Comparison of ENCODE assay signal across 8 cellular contexts in the genomic region with DNA sequence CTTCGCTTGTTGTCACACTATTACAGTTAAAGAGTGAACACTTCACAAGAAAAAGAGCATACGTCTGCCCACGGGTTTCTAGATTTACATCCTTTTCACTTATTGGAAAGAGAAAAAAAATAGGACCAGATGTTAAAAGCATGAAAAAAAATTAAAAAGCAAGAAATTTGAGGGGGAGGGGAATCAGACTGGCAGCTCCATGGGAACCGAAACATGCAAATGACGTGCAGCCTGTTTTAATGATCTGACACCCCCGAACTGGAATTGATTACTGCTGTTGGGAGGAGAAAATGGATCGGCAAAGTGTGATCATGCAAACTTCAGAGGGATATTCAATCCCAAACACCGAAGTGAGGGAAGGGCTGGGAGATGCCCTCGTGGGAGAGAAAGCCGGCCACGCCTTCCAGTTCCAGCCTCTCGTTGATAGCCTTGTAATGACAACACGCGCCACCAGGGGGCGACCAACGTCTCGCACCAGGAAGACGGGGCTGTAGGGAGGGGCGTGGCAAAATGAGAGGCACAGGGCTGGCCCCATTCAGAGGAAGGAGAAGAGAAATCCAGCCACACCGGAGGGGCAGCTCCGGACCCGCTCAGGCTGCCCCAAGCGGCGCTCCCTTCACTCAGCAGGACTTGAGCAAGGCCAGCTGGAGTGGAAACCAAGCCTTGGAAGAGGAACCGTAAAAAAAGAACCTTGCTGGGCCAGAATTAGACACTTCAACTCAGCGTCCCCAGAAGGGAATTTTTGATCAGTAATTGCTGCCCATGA. TPM values are rescaled to one million over a fixed set of nuclear protein-coding genes. Genes with fewer than 3 reads are reported as not detected.
DNase-seq lines count a peak whose midpoint lies in the region; ATAC-seq, FAIRE-seq and TF ChIP-seq lines count a peak whose summit lies in the region.

No MANE protein-coding gene starts in this region.

- CTCF ChIA-PET in HepG2 (lab: Yijun Ruan, JAX; ENCODE audit: low intra/inter-chr PET ratio, low total read pairs), result interaction anchor here (1.3 to 2.0 kb wide), 2 partner anchors 316 to 431 kb away, joined by 3 to 13 read pairs; no protein-coding TSS in a partner anchor

- no TSS peak for BruUV-seq in HepG2 (replicated peaks; lab: Mats Ljungman, UMichigan)

- H3K4me1 ChIP-seq in HepG2 (ENCODE audit: insufficient read depth, low read length), result no peaks in the 10 kb centered on the region

- FAIRE-seq in HepG2 (lab: Jason Lieb, UNC), result peak; percentile 51

- peaks cover 0 to 1% of the 10 kb centered on the region in 2 experiments; a peak in 1 of 5 replicates for H3K36me3 ChIP-seq in HepG2 (replicated peaks in 1 of 2; ENCODE audit: control insufficient read depth in 1 of 2, insufficient read depth in 2 of 2, low read length in 2 of 2)

- H3K9me3 ChIP-seq in HepG2 (ENCODE audit: low read length), result no peaks in the 10 kb centered on the region

- peaks cover 2 to 6% of the 10 kb centered on the region in 2 experiments; a peak in 3 of 5 replicates for H3K27me3 ChIP-seq in HepG2 (ENCODE audit: control insufficient read depth in 1 of 2, insufficient read depth in 2 of 2, low read length in 2 of 2)

- H4K20me1 ChIP-seq in HepG2 (ENCODE audit: insufficient read depth, low read length), result no peaks in the 10 kb centered on the region

- H3K4me3 ChIP-seq in coronary artery, result peak overlapping the region; percentile 55
- no peak overlapping the region for H3K4me3 ChIP-seq in HepG2 (replicated peaks in 1 of 3; ENCODE audit: insufficient read depth in 1 of 3, low read depth in 2 of 3, low read length in 3 of 3)

- H3K27ac Mint-ChIP-seq in CD14-positive monocyte, result peak overlapping the region in 5 of 7 donors; percentile 44 to 82 (median 54)
- no peak overlapping the region for H3K27ac Mint-ChIP-seq in activated CD4-positive, alpha-beta T cell treated with anti-CD3 and anti-CD28 coated beads, Interleukin-2, amount 10 ng/mL, durations not matched to agents 24 days and 14 days

- peak; percentile 53 for TF ChIP-seq RAD21 in HepG2 (CRISPR knock-in tag; IDR thresholded peaks at IDR 0.05)

- intact Hi-C loops in CD14-positive monocyte (cut with micrococcal nuclease) (loop anchor here (10.0 kb wide), 2 partner anchors 395 to 405 kb away; no protein-coding TSS in a partner anchor), HepG2 (cut with micrococcal nuclease; ENCODE audit: unreplicated experiment) (no loop called here)
- intact Hi-C loops in activated CD4-positive, alpha-beta T cell treated with anti-CD3 and anti-CD28 coated beads, Interleukin-2, amount 10 ng/mL, durations not matched to agents 24 days and 14 days (cut with micrococcal nuclease), result loop anchor here (1.0 to 10.0 kb wide), 4 partner anchors 15 to 431 kb away; no protein-coding TSS in a partner anchor

- no peak overlapping the region for H3K4me2 ChIP-seq in HepG2 (ENCODE audit: low read depth, low read length)

- ATAC-seq in GM19351 (IDR thresholded peaks at IDR 0.05; ENCODE audit: unreplicated experiment) (peak; percentile 93), HG03457 (IDR thresholded peaks at IDR 0.05; ENCODE audit: unreplicated experiment) (peak; percentile 79), HepG2 (peak; percentile 98)

- peaks cover 8% of the 10 kb centered on the region for H3K4me1 Mint-ChIP-seq in CD14-positive monocyte
- peaks cover 9% of the 10 kb centered on the region for H3K4me1 Mint-ChIP-seq in activated CD4-positive, alpha-beta T cell treated with anti-CD3 and anti-CD28 coated beads, Interleukin-2, amount 10 ng/mL, durations not matched to agents 24 days and 14 days

- TF ChIP-seq EP300 in HepG2 (IDR thresholded peaks at IDR 0.05; ENCODE audit: low read depth in 2 of 2, low read length in 2 of 2) (no peak), HepG2 (CRISPR knock-in tag; IDR thresholded peaks at IDR 0.05; ENCODE audit: borderline replicate concordance) (no peak)

- peaks cover 0 to 2% (median 0%) of the 10 kb centered on the region in 7 donors for H3K9me3 Mint-ChIP-seq in CD14-positive monocyte
- no peaks in the 10 kb centered on the region for H3K9me3 Mint-ChIP-seq in activated CD4-positive, alpha-beta T cell treated with anti-CD3 and anti-CD28 coated beads, Interleukin-2, amount 10 ng/mL, durations not matched to agents 24 days and 14 days

- H3K27me3 Mint-ChIP-seq in CD14-positive monocyte (ENCODE audit: low read depth in 3 of 3), result peaks cover 7 to 15% (median 15%) of the 10 kb centered on the region in 3 donors
- H3K27me3 Mint-ChIP-seq in activated CD4-positive, alpha-beta T cell treated with anti-CD3 and anti-CD28 coated beads, Interleukin-2, amount 10 ng/mL, durations not matched to agents 24 days and 14 days, result peaks cover 28% of the 10 kb centered on the region

- 23% methylated on average over 25 of the region's 26 CpGs for WGBS in HepG2 (ENCODE audit: low lambda C conversion rate)

- H2AFZ ChIP-seq in HepG2 (ENCODE audit: low read length), result no peak overlapping the region

- POLR2A ChIA-PET in HepG2 (lab: Yijun Ruan, JAX), result no interaction called here

- TF ChIP-seq CTCF in CD14-positive monocyte (IDR thresholded peaks at IDR 0.05) (peak; percentile 95), coronary artery (IDR thresholded peaks at IDR 0.05) (peak; percentile 79), HepG2 (CRISPR knock-in tag; IDR thresholded peaks at IDR 0.05) (peak; percentile 92)

- H3K79me2 ChIP-seq in HepG2 (ENCODE audit: insufficient read depth, low read length), result no peaks in the 10 kb centered on the region

- no peak overlapping the region for H3K9ac ChIP-seq in HepG2 (ENCODE audit: insufficient read depth, low read depth, low read length)

- H3K4me3 Mint-ChIP-seq in CD14-positive monocyte, result peak overlapping the region; percentile 68 to 89
- peak overlapping the region; percentile 78 for H3K4me3 Mint-ChIP-seq in activated CD4-positive, alpha-beta T cell treated with anti-CD3 and anti-CD28 coated beads, Interleukin-2, amount 10 ng/mL, durations not matched to agents 24 days and 14 days

- H3K27ac ChIP-seq in coronary artery, result peak overlapping the region in 1 of 2 donors; percentile 7
- no peak overlapping the region for H3K27ac ChIP-seq in HepG2 (ENCODE audit: extremely low read length, insufficient read depth, low read length)

- DNase-seq in CD14-positive monocyte (ENCODE audit: low spot score), result peak; percentile 92
- peak; percentile 69 for DNase-seq in NCI-H524 treated with DMSO at 0.1 percent for 48 hours (lab: John Stamatoyannopoulos, UW)
- DNase-seq in activated CD4-positive, alpha-beta T cell treated with anti-CD3 and anti-CD28 coated beads, Interleukin-2, amount 10 ng/mL, durations not matched to agents 24 days and 14 days, result peak; percentile 97
- peak; percentile 94 for DNase-seq in coronary artery (ENCODE audit: low spot score)
- DNase-seq in HepG2 (ENCODE audit: low spot score), result peak; percentile 78
- peak; percentile 96 for DNase-seq in stimulated activated CD4-positive, alpha-beta T cell treated with anti-CD3 and anti-CD28 coated beads, Interleukin-4, amount 100 ng/mL, for 24 hours

- in situ Hi-C loops in HepG2 (cut with HindIII; ENCODE audit: extremely low pct_ligation_motif_present, low pct_unique_long_range_greater_than_20kb), result loop anchor here (10.0 kb wide), 2 partner anchors 405 to 435 kb away; no protein-coding TSS in a partner anchor

- no peaks in the 10 kb centered on the region for H3K36me3 Mint-ChIP-seq in CD14-positive monocyte
- H3K36me3 Mint-ChIP-seq in activated CD4-positive, alpha-beta T cell treated with anti-CD3 and anti-CD28 coated beads, Interleukin-2, amount 10 ng/mL, durations not matched to agents 24 days and 14 days (ENCODE audit: low read depth), result no peaks in the 10 kb centered on the region

- no peak for TF ChIP-seq POLR2A in HepG2 (IDR thresholded peaks at IDR 0.05; ENCODE audit: insufficient read depth in 1 of 2, low read depth in 2 of 2, low read length in 2 of 2)

TF ChIP-seq in HepG2, 621 proteins besides CTCF, POLR2A, EP300 and RAD21 (continues in another document):
- no peak for TF ChIP-seq EED (CRISPR knock-in tag; IDR thresholded peaks at IDR 0.05)
- peak; percentile 47; the same call in 1 of the 2 replicates for TF ChIP-seq SALL1 (CRISPR knock-in tag; IDR thresholded peaks at IDR 0.05)
- 0 out of 2 replicates have a peak, but pooled peaks have one; percentile 27 for TF ChIP-seq HOXA3 (CRISPR knock-in tag; IDR thresholded peaks at IDR 0.05)
- no peak for TF ChIP-seq MAZ (IDR thresholded peaks at IDR 0.05; ENCODE audit: borderline replicate concordance, low read depth, low read length)
- TF ChIP-seq MAZ (CRISPR knock-in tag; IDR thresholded peaks at IDR 0.05; ENCODE audit: low read depth), result 0 out of 2 replicates have a peak, but pooled peaks have one; percentile 36
- TF ChIP-seq FOXK1 (CRISPR knock-in tag; IDR thresholded peaks at IDR 0.05; ENCODE audit: borderline replicate concordance, low read depth), result peak; percentile 45; the same call in 1 of the 2 replicates
- TF ChIP-seq XRCC5 (optimal IDR thresholded peaks at IDR 0.05; ENCODE audit: low read length), result peak; percentile 93

RNA-seq across cellular contexts. Expression of gene SYT13, which starts 53.8 kb away (rescaled TPM):
- polyA plus RNA-seq in CD14-positive monocyte, result not detected
- not detected in 2 replicates for total RNA-seq in activated CD4-positive, alpha-beta T cell treated with anti-CD3 and anti-CD28 coated beads, Interleukin-2, amount 10 ng/mL, durations not matched to agents 24 days and 14 days
- 0.02 and 0.14 TPM in 2 replicates for total RNA-seq in HepG2 (2016; rRNA removed; fragmentation: Illumina TruSeq; extraction: Trizol)
- not detected in 2 replicates for total RNA-seq in HepG2 (2016; cell fraction: cytosol; rRNA removed; fragmentation: Illumina TruSeq; extraction: Trizol; ENCODE audit: low read depth)
- 0.09 and 0.10 TPM in 2 replicates for total RNA-seq in HepG2 (2016; cell fraction: insoluble cytoplasmic fraction; rRNA removed; fragmentation: Illumina TruSeq; extraction: Trizol)
- 0.06 and 0.07 TPM in 2 replicates for total RNA-seq in HepG2 (2016; cell fraction: membrane; rRNA removed; fragmentation: Illumina TruSeq; extraction: Trizol)
- total RNA-seq in HepG2 (2016; cell fraction: nucleus; rRNA removed; fragmentation: Illumina TruSeq; extraction: Trizol), result 0.25 TPM in 1 of 2 replicates, not detected in the other
- 0.13 and 0.26 TPM in 2 replicates for polyA plus RNA-seq in HepG2 (2011; rRNA removed)
- 0.12 and 0.13 TPM in 2 replicates for polyA plus RNA-seq in HepG2 (2011; cell fraction: cytosol; rRNA removed)
- polyA plus RNA-seq in HepG2 (2011; cell fraction: nucleus; rRNA removed), result 0.12 and 0.14 TPM in 2 replicates
- 0.09 TPM in 1 of 2 replicates, not detected in the other for polyA plus RNA-seq in HepG2 (2012)
- 0.02 and 0.09 TPM in 2 replicates for polyA plus RNA-seq in HepG2 (2016; cell fraction: cytosol; fragmentation: Illumina TruSeq; extraction: Trizol; ENCODE audit: low read depth)
- 0.11 and 0.19 TPM in 2 replicates for polyA plus RNA-seq in HepG2 (2016; cell fraction: insoluble cytoplasmic fraction; fragmentation: Illumina TruSeq; extraction: Trizol; ENCODE audit: low read depth)
- 0.03 and 0.13 TPM in 2 replicates for polyA plus RNA-seq in HepG2 (2016; cell fraction: membrane; fragmentation: Illumina TruSeq; extraction: Trizol; ENCODE audit: low read depth)
- polyA plus RNA-seq in HepG2 (2016; cell fraction: nucleus; fragmentation: Illumina TruSeq; extraction: Trizol; ENCODE audit: insufficient read depth, low read depth), result 0.08 TPM in 1 of 2 replicates, not detected in the other
- 0.28 and 0.60 TPM in 2 replicates for polyA minus RNA-seq in HepG2 (2011; rRNA and poly(A)+ RNA removed; ENCODE audit: low replicate concordance)
- 0.40 TPM in 1 of 2 replicates, not detected in the other for polyA minus RNA-seq in HepG2 (2011; cell fraction: cytosol; rRNA and poly(A)+ RNA removed)
- polyA minus RNA-seq in HepG2 (2011; cell fraction: nucleus; rRNA and poly(A)+ RNA removed), result 0.12 and 0.13 TPM in 2 replicates
